11 cellular contexts compared by ENCODE assay signal in genomic region chr7:116871061-116871700, GRCh38. TPM values are rescaled to one million over a fixed set of nuclear protein-coding genes. Genes with fewer than 3 reads are reported as not detected.
DNase-seq lines count a peak whose midpoint lies in the region; ATAC-seq and TF ChIP-seq lines count a peak whose summit lies in the region.
"Had no signal": no experiment of that assay in that cellular context is flagged by ENCODE, and none has a peak within 500 bp of the region (broad histone marks: within the 10 kb centered on the region; RNA-seq: fewer than 3 reads in every experiment).

No MANE protein-coding gene starts in this region.

- no peaks in the 10 kb centered on the region for H3K27me3 Mint-ChIP-seq in activated naive CD4-positive, alpha-beta T cell treated with anti-CD3 and anti-CD28 coated beads, Interleukin-2, amount 50 U/mL, for 24 hours
- no peaks in the 10 kb centered on the region for H3K27me3 Mint-ChIP-seq in WTC11 (ENCODE audit: low read depth)
- peaks cover 0 to 2% (median 0%) of the 10 kb centered on the region in 3 donors for H3K27me3 Mint-ChIP-seq in immature natural killer cell (ENCODE audit: low read depth in 3 of 3)
- H3K27me3 Mint-ChIP-seq in stimulated activated memory B cell treated with anti-CD40 and anti-IgM and Interleukin-4, amounts not matched to agents 10 μg/mL and 1 μg/mL and 100 μg/mL, for 72 hours: no peaks in the 10 kb centered on the region

- peaks cover 81% of the 10 kb centered on the region for H3K4me1 Mint-ChIP-seq in activated naive CD4-positive, alpha-beta T cell treated with anti-CD3 and anti-CD28 coated beads, Interleukin-2, amount 50 U/mL, for 24 hours
- H3K4me1 Mint-ChIP-seq in WTC11 (peaks cover 38% of the 10 kb centered on the region), immature natural killer cell (peaks cover 75 to 91% of the 10 kb centered on the region in 2 donors)
- H3K4me1 Mint-ChIP-seq in stimulated activated memory B cell treated with anti-CD40 and anti-IgM and Interleukin-4, amounts not matched to agents 10 μg/mL and 1 μg/mL and 100 μg/mL, for 72 hours: peaks cover 69% of the 10 kb centered on the region

- H3K27ac Mint-ChIP-seq in activated naive CD4-positive, alpha-beta T cell treated with anti-CD3 and anti-CD28 coated beads, Interleukin-2, amount 50 U/mL, for 24 hours: peak overlapping the region; percentile 48
- H3K27ac Mint-ChIP-seq in WTC11 (no peak overlapping the region), immature natural killer cell (peak overlapping the region in 5 of 6 donors; percentile 3 to 59 (median 28))
- H3K27ac Mint-ChIP-seq in stimulated activated memory B cell treated with anti-CD40 and anti-IgM and Interleukin-4, amounts not matched to agents 10 μg/mL and 1 μg/mL and 100 μg/mL, for 72 hours: no peak overlapping the region

- no peak for TF ChIP-seq POLR2A in stomach (IDR thresholded peaks at IDR 0.05)

- H3K4me1 ChIP-seq in stomach: peaks cover 26 to 95% (median 62%) of the 10 kb centered on the region in 4 donors

- POLR2A ChIA-PET in WTC11 (lab: Charles Lee): no interaction called here

- no peaks in the 10 kb centered on the region for H3K9me3 Mint-ChIP-seq in activated naive CD4-positive, alpha-beta T cell treated with anti-CD3 and anti-CD28 coated beads, Interleukin-2, amount 50 U/mL, for 24 hours
- H3K9me3 Mint-ChIP-seq in WTC11 (no peaks in the 10 kb centered on the region), immature natural killer cell (no peaks in the 10 kb centered on the region)
- no peaks in the 10 kb centered on the region for H3K9me3 Mint-ChIP-seq in stimulated activated memory B cell treated with anti-CD40 and anti-IgM and Interleukin-4, amounts not matched to agents 10 μg/mL and 1 μg/mL and 100 μg/mL, for 72 hours

- intact Hi-C loops in stomach (cut with DNase I; ENCODE audit: low total_unique reads): no loop called here

- no peak for DNase-seq in activated naive CD4-positive, alpha-beta T cell treated with Interleukin-2 at 50 U/mL for 16 hours
- DNase-seq in WTC11 (ENCODE audit: low spot score): no peak
- no peak for DNase-seq in immature natural killer cell
- no peak for DNase-seq in stomach
- DNase-seq in AG08395 (ENCODE audit: low spot score): no peak
- DNase-seq in HT-29 (ENCODE audit: low spot score): no peak
- DNase-seq: activated CD4-positive, alpha-beta T cell treated with anti-CD3 and anti-CD28 coated beads, Interleukin-2, amount 50 U/mL, for 4 hours; caudate nucleus; NCI-H774 had no signal

- H3K36me3 Mint-ChIP-seq in activated naive CD4-positive, alpha-beta T cell treated with anti-CD3 and anti-CD28 coated beads, Interleukin-2, amount 50 U/mL, for 24 hours: peaks cover 12% of the 10 kb centered on the region
- H3K36me3 Mint-ChIP-seq in WTC11: peaks cover 8% of the 10 kb centered on the region
- no peaks in the 10 kb centered on the region for H3K36me3 Mint-ChIP-seq in immature natural killer cell
- peaks cover 29% of the 10 kb centered on the region for H3K36me3 Mint-ChIP-seq in stimulated activated memory B cell treated with anti-CD40 and anti-IgM and Interleukin-4, amounts not matched to agents 10 μg/mL and 1 μg/mL and 100 μg/mL, for 72 hours

- 80 to 85% (median 84%) methylated on average over 6 of the region's 6 CpGs for WGBS in stomach, 5 donors

- peak overlapping the region in 4 of 5 donors; percentile 3 to 50 (median 14) for H3K27ac ChIP-seq in stomach

- no peak for TF ChIP-seq CTCF in WTC11 (IDR thresholded peaks at IDR 0.05)
- no peak for TF ChIP-seq CTCF in stomach (IDR thresholded peaks at IDR 0.05)

- H3K4me3 ChIP-seq in stomach: no peak overlapping the region

- peak overlapping the region; percentile 6 for H3K4me3 Mint-ChIP-seq in activated naive CD4-positive, alpha-beta T cell treated with anti-CD3 and anti-CD28 coated beads, Interleukin-2, amount 50 U/mL, for 24 hours
- H3K4me3 Mint-ChIP-seq in WTC11: no peak overlapping the region
- peak overlapping the region in 2 of 5 donors; percentile 5 to 45 for H3K4me3 Mint-ChIP-seq in immature natural killer cell
- H3K4me3 Mint-ChIP-seq in stimulated activated memory B cell treated with anti-CD40 and anti-IgM and Interleukin-4, amounts not matched to agents 10 μg/mL and 1 μg/mL and 100 μg/mL, for 72 hours: no peak overlapping the region

- no peaks in the 10 kb centered on the region for H3K27me3 ChIP-seq in stomach

- peak; percentile 44; the same call in 1 of the 2 replicates for ATAC-seq in WTC11
- ATAC-seq in stimulated activated memory B cell treated with anti-CD40 and anti-IgM and Interleukin-4, amounts not matched to agents 10 μg/mL and 1 μg/mL and 100 μg/mL, for 72 hours: no peak

- no peaks in the 10 kb centered on the region for H3K36me3 ChIP-seq in stomach

- CTCF ChIA-PET in WTC11 (lab: Charles Lee): interaction anchor here (1.0 kb wide), 1 partner anchor 15 kb away, joined by 3 read pairs; no protein-coding TSS in a partner anchor

- no peaks in the 10 kb centered on the region for H3K9me3 ChIP-seq in stomach

- TF ChIP-seq EP300 in stomach (IDR thresholded peaks at IDR 0.05): no peak

TF ChIP-seq in WTC11, 78 proteins besides CTCF, POLR2A, EP300 and RAD21:
- TF ChIP-seq CREM (CRISPR knock-in tag; IDR thresholded peaks at IDR 0.05): no peak
- TF ChIP-seq ZNF317 (CRISPR knock-in tag; IDR thresholded peaks at IDR 0.05; ENCODE audit: borderline replicate concordance, low read depth): no peak
- TF ChIP-seq ZNF121 (CRISPR knock-in tag; IDR thresholded peaks at IDR 0.05): no peak
- no peak for TF ChIP-seq ETV6 (CRISPR knock-in tag; IDR thresholded peaks at IDR 0.05)
- TF ChIP-seq FOXJ3 (CRISPR knock-in tag; IDR thresholded peaks at IDR 0.05; ENCODE audit: borderline replicate concordance): no peak
- TF ChIP-seq, protein P1, sequence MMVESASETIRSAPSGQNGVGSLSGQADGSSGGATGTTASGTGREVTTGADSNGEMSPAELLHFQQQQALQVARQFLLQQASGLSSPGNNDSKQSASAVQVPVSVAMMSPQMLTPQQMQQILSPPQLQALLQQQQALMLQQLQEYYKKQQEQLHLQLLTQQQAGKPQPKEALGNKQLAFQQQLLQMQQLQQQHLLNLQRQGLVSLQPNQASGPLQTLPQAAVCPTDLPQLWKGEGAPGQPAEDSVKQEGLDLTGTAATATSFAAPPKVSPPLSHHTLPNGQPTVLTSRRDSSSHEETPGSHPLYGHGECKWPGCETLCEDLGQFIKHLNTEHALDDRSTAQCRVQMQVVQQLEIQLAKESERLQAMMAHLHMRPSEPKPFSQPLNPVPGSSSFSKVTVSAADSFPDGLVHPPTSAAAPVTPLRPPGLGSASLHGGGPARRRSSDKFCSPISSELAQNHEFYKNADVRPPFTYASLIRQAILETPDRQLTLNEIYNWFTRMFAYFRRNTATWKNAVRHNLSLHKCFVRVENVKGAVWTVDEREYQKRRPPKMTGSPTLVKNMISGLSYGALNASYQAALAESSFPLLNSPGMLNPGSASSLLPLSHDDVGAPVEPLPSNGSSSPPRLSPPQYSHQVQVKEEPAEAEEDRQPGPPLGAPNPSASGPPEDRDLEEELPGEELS (CRISPR knock-in tag; IDR thresholded peaks at IDR 0.05): no peak

RNA-seq across cellular contexts. Expression of gene CAPZA2, which starts 8.8 kb away (rescaled TPM):
- total RNA-seq in WTC11 (2021) (122 to 153 TPM (median 125 TPM) in 3 replicates), stomach (1,000 to 10,000 TPM in 1 of 5 donors, 100 to 1,000 TPM in 2, 10 to 100 TPM in 2; 13.9 to 1,001 (median 107) TPM)
- polyA plus RNA-seq in immature natural killer cell (100 to 1,000 TPM; 174 to 318 (median 246) TPM), stomach (10 to 100 TPM; 35.6 to 92.0 (median 74.6) TPM)
- total RNA-seq in HT-29 (2014; rRNA removed; shearing (Covaris generic)): 61.7 and 62.9 TPM in 2 replicates

Comparison
In these comparisons a context has a peak if more than half of its experiments do, and no peak if none do; other contexts are left out.
1. H3K27ac Mint-ChIP-seq: peak in activated naive CD4-positive, alpha-beta T cell treated with anti-CD3 and anti-CD28 coated beads, Interleukin-2, amount 50 U/mL, for 24 hours (single experiment) and immature natural killer cell (5 of 6); none in WTC11 (single experiment) and stimulated activated memory B cell treated with anti-CD40 and anti-IgM and Interleukin-4, amounts not matched to agents 10 μg/mL and 1 μg/mL and 100 μg/mL, for 72 hours (single experiment).